Comparison of ENCODE assay signal across 7 cellular contexts in genomic region chr7:142908921-142909870, GRCh38. TPM values are rescaled to one million over a fixed set of nuclear protein-coding genes. Genes with fewer than 3 reads are reported as not detected.
A peak's percentile ranks its signal among the peaks of the same experiment; 100 is the strongest.
DNase-seq lines count a peak whose midpoint lies in the region; ATAC-seq, FAIRE-seq and TF ChIP-seq lines count a peak whose summit lies in the region.
"Had no signal": no experiment of that assay in that cellular context is flagged by ENCODE, and none has a peak within 500 bp of the region (broad histone marks: within the 10 kb centered on the region; RNA-seq: fewer than 3 reads in every experiment).

No MANE protein-coding gene starts in this region.

- no peak for DNase-seq in GM12878 (ENCODE audit: low read depth, low spot score)
- no peak for DNase-seq in progenitor cell of endocrine pancreas (ENCODE audit: low spot score, unreplicated experiment)

- in situ Hi-C loops in GM12878 (cut with MboI) = no loop called here

- no peak overlapping the region for H3K4me3 ChIP-seq in GM12878

- H3K4me3 Mint-ChIP-seq in progenitor cell of endocrine pancreas (ENCODE audit: low read depth) = no peak overlapping the region

- H3K4me1 ChIP-seq in GM12878 (ENCODE audit: control insufficient read depth, insufficient read depth, low read length) = no peaks in the 10 kb centered on the region

- no TSS peak for BruUV-seq in GM12878 (replicated peaks; lab: Mats Ljungman, UMichigan)

- no peak overlapping the region for H2AFZ ChIP-seq in GM12878 (ENCODE audit: control insufficient read depth, low read depth, low read length)

- no peaks in the 10 kb centered on the region for H3K36me3 ChIP-seq in GM12878 (ENCODE audit: control insufficient read depth in 2 of 2, insufficient read depth in 2 of 2, low read length in 1 of 2)

- TF ChIP-seq EP300 in GM12878 (IDR thresholded peaks at IDR 0.05; ENCODE audit: borderline replicate concordance in 1 of 2, control insufficient read depth in 1 of 2, low read depth in 2 of 2, low read length in 2 of 2) = no peak

- peaks cover under 1% of the 10 kb centered on the region for H3K27me3 Mint-ChIP-seq in progenitor cell of endocrine pancreas

- 26% methylated on average over 19 of the region's 21 CpGs for WGBS in GM12878 (ENCODE audit: insufficient coverage, insufficient replicate concordance, low lambda C conversion rate, missing lambda C conversion rate)

- peaks cover 0 to 2% of the 10 kb centered on the region in 2 experiments; a peak in 2 of 4 replicates for H3K27me3 ChIP-seq in GM12878 (replicated peaks in 1 of 2; ENCODE audit: control insufficient read depth in 2 of 2, insufficient read depth in 2 of 2, low read length in 1 of 2)

- FAIRE-seq in GM12878 (lab: Jason Lieb, UNC) = no peak

- intact Hi-C loops in GM12878 (cut with micrococcal nuclease; ENCODE audit: unreplicated experiment) = no loop called here

- no peak for TF ChIP-seq RAD21 in GM12878 (IDR thresholded peaks at IDR 0.05; ENCODE audit: insufficient read depth, low read depth, low read length)

- H3K27ac ChIP-seq in GM12878 (ENCODE audit: control insufficient read depth, insufficient read depth) = no peak overlapping the region

- H3K4me2 ChIP-seq in GM12878 (ENCODE audit: control insufficient read depth, insufficient read depth) = no peak overlapping the region

- CTCF ChIA-PET in GM12878 (lab: Yijun Ruan, JAX) = interaction anchor here (0.8 to 1.7 kb wide), 7 partner anchors 9 to 305 kb away, joined by 3 to 6 read pairs (median 4); no protein-coding TSS in a partner anchor

- ATAC-seq in HG02870 (IDR thresholded peaks at IDR 0.05; ENCODE audit: unreplicated experiment) = peak; percentile 69
- peak; percentile 92 for ATAC-seq in GM12878
- ATAC-seq in HG02981 (IDR thresholded peaks at IDR 0.05; ENCODE audit: unreplicated experiment) = no peak
- ATAC-seq in HG02642 (IDR thresholded peaks at IDR 0.05; ENCODE audit: poor library complexity, unreplicated experiment) = no peak
- no peak for ATAC-seq in HG02623 (IDR thresholded peaks at IDR 0.05; ENCODE audit: unreplicated experiment)

- H3K79me2 ChIP-seq in GM12878 (ENCODE audit: control insufficient read depth, insufficient read depth, low read length) = no peaks in the 10 kb centered on the region

- H4K20me1 ChIP-seq in GM12878 (ENCODE audit: control insufficient read depth, insufficient read depth) = no peaks in the 10 kb centered on the region

- H3K9ac ChIP-seq in GM12878 (ENCODE audit: control insufficient read depth, insufficient read depth, low read length) = no peak overlapping the region

- TF ChIP-seq POLR2A in GM12878 (IDR thresholded peaks at IDR 0.05; ENCODE audit: low read depth, low read length) = no peak

- POLR2A ChIA-PET in GM12878 (lab: Charles Lee) = no interaction called here

- SMC1A ChIA-PET in GM12878 (lab: Charles Lee; ENCODE audit: uncharacterized antibody, unreplicated experiment) = interaction anchor here (0.8 to 1.2 kb wide), 4 partner anchors 60 to 310 kb away, joined by 3 to 4 read pairs (median 3); no protein-coding TSS in a partner anchor

- H3K27ac Mint-ChIP-seq in progenitor cell of endocrine pancreas = peak overlapping the region; percentile 73

- TF ChIP-seq CTCF in GM12878 (IDR thresholded peaks at IDR 0.05 in 2 of 3, conservative IDR thresholded peaks at IDR 0.05 in 1 of 3; ENCODE audit: control insufficient read depth in 2 of 3, extremely low read depth in 1 of 3, insufficient read depth in 1 of 3, low read depth in 3 of 3, low read length in 3 of 3) (peak; percentile 32 to 45 (median 41); a peak in 4 of 6 replicates), progenitor cell of endocrine pancreas (IDR thresholded peaks at IDR 0.05; ENCODE audit: unreplicated experiment) (peak; percentile 41)

- RAD21 ChIA-PET in GM12878 (lab: Charles Lee; ENCODE audit: unreplicated experiment) = no interaction called here

- H3K4me1 Mint-ChIP-seq in progenitor cell of endocrine pancreas (ENCODE audit: low read depth) = peaks cover 22% of the 10 kb centered on the region

- H3K36me3 Mint-ChIP-seq in progenitor cell of endocrine pancreas (ENCODE audit: insufficient read depth) = peaks cover 2% of the 10 kb centered on the region

- H3K9me3 Mint-ChIP-seq in progenitor cell of endocrine pancreas (ENCODE audit: low read depth) = peaks cover 9% of the 10 kb centered on the region

- no peaks in the 10 kb centered on the region for H3K9me3 ChIP-seq in GM12878 (replicated peaks; ENCODE audit: control insufficient read depth, insufficient read depth, low read length)

RNA-seq across cellular contexts. Expression of gene TRPV6, which starts 23.7 kb away (rescaled TPM):
- 0.05 and 0.33 TPM in 2 replicates for total RNA-seq in GM12878 (2013; cell fraction: nucleolus; rRNA removed)
- total RNA-seq in GM12878 (2014; rRNA removed) (not detected in 2 replicates), GM12878 (2014; rRNA removed; fragmentation: Illumina TruSeq; extraction: Trizol) (not detected in 2 replicates), GM12878 (2021) (not detected in 2 replicates), progenitor cell of endocrine pancreas (5.7 and 6.2 TPM in 2 replicates)
- not detected for polyA plus RNA-seq in GM12878 (2011; ENCODE audit: low read depth)
- polyA plus RNA-seq in GM12878 (2011; rRNA removed) (not detected in 2 replicates), GM12878 (2014; fragmentation: Illumina TruSeq; extraction: Trizol) (not detected in 2 replicates), GM12878 (2014; fragmentation: Nextera tagmentation; extraction: Ambion mirVana) (not detected), GM12878 (2014; rRNA removed) (not detected in 2 replicates), GM12878 (2016; fragmentation: Nextera tagmentation; extraction: Ambion mirVana) (not detected)
- polyA plus RNA-seq in GM12878 (2011; cell fraction: cytosol; rRNA removed) = not detected in 2 replicates
- 0.09 and 0.21 TPM in 2 replicates for polyA plus RNA-seq in GM12878 (2011; cell fraction: nucleus; rRNA removed)
- polyA plus RNA-seq in GM12878 (2012) = not detected in 2 replicates
- polyA minus RNA-seq in GM12878 (2011; rRNA and poly(A)+ RNA removed) = not detected in 2 replicates
- polyA minus RNA-seq in GM12878 (2011; cell fraction: cytosol; rRNA and poly(A)+ RNA removed) = not detected in 2 replicates
- polyA minus RNA-seq in GM12878 (2011; cell fraction: nucleus; rRNA and poly(A)+ RNA removed) = not detected in 2 replicates
- total RNA-seq: dermis microvascular lymphatic vessel endothelial cell had no signal

RNA-seq across cellular contexts. Expression of gene TRPV5, which starts 24.4 kb away (rescaled TPM):
- total RNA-seq in GM12878 (2013; cell fraction: nucleolus; rRNA removed) = 0.47 and 0.50 TPM in 2 replicates
- total RNA-seq in GM12878 (2014; rRNA removed) (not detected in 2 replicates), GM12878 (2014; rRNA removed; fragmentation: Illumina TruSeq; extraction: Trizol) (not detected in 2 replicates), GM12878 (2021) (not detected in 2 replicates), progenitor cell of endocrine pancreas (0.13 and 0.14 TPM in 2 replicates)
- not detected for polyA plus RNA-seq in GM12878 (2011; ENCODE audit: low read depth)
- polyA plus RNA-seq in GM12878 (2011; rRNA removed) (not detected in 2 replicates), GM12878 (2014; fragmentation: Illumina TruSeq; extraction: Trizol) (not detected in 2 replicates), GM12878 (2014; fragmentation: Nextera tagmentation; extraction: Ambion mirVana) (not detected), GM12878 (2014; rRNA removed) (not detected in 2 replicates), GM12878 (2016; fragmentation: Nextera tagmentation; extraction: Ambion mirVana) (not detected)
- not detected in 2 replicates for polyA plus RNA-seq in GM12878 (2011; cell fraction: cytosol; rRNA removed)
- polyA plus RNA-seq in GM12878 (2011; cell fraction: nucleus; rRNA removed) = not detected in 2 replicates
- not detected in 2 replicates for polyA plus RNA-seq in GM12878 (2012)
- polyA minus RNA-seq in GM12878 (2011; rRNA and poly(A)+ RNA removed) = 0.37 TPM in 1 of 2 replicates, not detected in the other
- polyA minus RNA-seq in GM12878 (2011; cell fraction: cytosol; rRNA and poly(A)+ RNA removed) = not detected in 2 replicates
- 0.12 TPM in 1 of 2 replicates, not detected in the other for polyA minus RNA-seq in GM12878 (2011; cell fraction: nucleus; rRNA and poly(A)+ RNA removed)
- total RNA-seq: dermis microvascular lymphatic vessel endothelial cell had no signal

RNA-seq across cellular contexts. Expression of gene LLCFC1, which starts 30.1 kb away (rescaled TPM):
- total RNA-seq in GM12878 (2013; cell fraction: nucleolus; rRNA removed) = not detected in 2 replicates
- total RNA-seq in GM12878 (2014; rRNA removed) (not detected in 2 replicates), GM12878 (2014; rRNA removed; fragmentation: Illumina TruSeq; extraction: Trizol) (not detected in 2 replicates), GM12878 (2021) (not detected in 2 replicates), progenitor cell of endocrine pancreas (not detected in 2 replicates)
- polyA plus RNA-seq in GM12878 (2011; ENCODE audit: low read depth) = not detected
- polyA plus RNA-seq in GM12878 (2011; rRNA removed) (not detected in 2 replicates), GM12878 (2014; fragmentation: Illumina TruSeq; extraction: Trizol) (not detected in 2 replicates), GM12878 (2014; fragmentation: Nextera tagmentation; extraction: Ambion mirVana) (not detected), GM12878 (2014; rRNA removed) (not detected in 2 replicates), GM12878 (2016; fragmentation: Nextera tagmentation; extraction: Ambion mirVana) (not detected)
- polyA plus RNA-seq in GM12878 (2011; cell fraction: cytosol; rRNA removed) = not detected in 2 replicates
- not detected in 2 replicates for polyA plus RNA-seq in GM12878 (2011; cell fraction: nucleus; rRNA removed)
- not detected in 2 replicates for polyA plus RNA-seq in GM12878 (2012)
- polyA minus RNA-seq in GM12878 (2011; rRNA and poly(A)+ RNA removed) = not detected in 2 replicates
- polyA minus RNA-seq in GM12878 (2011; cell fraction: cytosol; rRNA and poly(A)+ RNA removed) = not detected in 2 replicates
- polyA minus RNA-seq in GM12878 (2011; cell fraction: nucleus; rRNA and poly(A)+ RNA removed) = not detected in 2 replicates
- total RNA-seq: dermis microvascular lymphatic vessel endothelial cell had no signal

RNA-seq across cellular contexts. Expression of gene KEL, which starts 53.0 kb away (rescaled TPM):
- 6.7 and 9.0 TPM in 2 replicates for total RNA-seq in GM12878 (2013; cell fraction: nucleolus; rRNA removed)
- total RNA-seq in GM12878 (2014; rRNA removed) = 0.05 TPM in 1 of 2 replicates, not detected in the other
- 0.14 and 0.31 TPM in 2 replicates for total RNA-seq in GM12878 (2014; rRNA removed; fragmentation: Illumina TruSeq; extraction: Trizol)
- total RNA-seq in GM12878 (2021) = 0.28 and 1.7 TPM in 2 replicates
- not detected for polyA plus RNA-seq in GM12878 (2011; ENCODE audit: low read depth)
- polyA plus RNA-seq in GM12878 (2011; rRNA removed) = 0.12 and 0.13 TPM in 2 replicates
- 0.18 and 0.32 TPM in 2 replicates for polyA plus RNA-seq in GM12878 (2011; cell fraction: cytosol; rRNA removed)
- 0.91 and 1.2 TPM in 2 replicates for polyA plus RNA-seq in GM12878 (2011; cell fraction: nucleus; rRNA removed)
- polyA plus RNA-seq in GM12878 (2012) = 0.39 and 0.49 TPM in 2 replicates
- polyA plus RNA-seq in GM12878 (2014; fragmentation: Illumina TruSeq; extraction: Trizol) = 0.10 TPM in 1 of 2 replicates, not detected in the other
- polyA plus RNA-seq in GM12878 (2014; fragmentation: Nextera tagmentation; extraction: Ambion mirVana) = under 1 TPM; 0.15 to 0.68 TPM
- 0.05 and 0.18 TPM in 2 replicates for polyA plus RNA-seq in GM12878 (2014; rRNA removed)
- under 1 TPM in 1 of 2 experiments, not detected in 1; 0.73 TPM for polyA plus RNA-seq in GM12878 (2016; fragmentation: Nextera tagmentation; extraction: Ambion mirVana)
- polyA minus RNA-seq in GM12878 (2011; rRNA and poly(A)+ RNA removed) = 0.05 TPM in 1 of 2 replicates, not detected in the other
- polyA minus RNA-seq in GM12878 (2011; cell fraction: cytosol; rRNA and poly(A)+ RNA removed) = not detected in 2 replicates
- polyA minus RNA-seq in GM12878 (2011; cell fraction: nucleus; rRNA and poly(A)+ RNA removed) = 1.8 and 2.2 TPM in 2 replicates
- total RNA-seq in progenitor cell of endocrine pancreas = 1.7 and 1.9 TPM in 2 replicates

RNA-seq across cellular contexts. Expression of gene EPHB6, which starts 54.3 kb away (rescaled TPM):
- 0.69 and 1.5 TPM in 2 replicates for total RNA-seq in GM12878 (2013; cell fraction: nucleolus; rRNA removed)
- total RNA-seq in GM12878 (2014; rRNA removed) = 0.34 TPM in 1 of 2 replicates, not detected in the other
- 0.22 TPM in 1 of 2 replicates, not detected in the other for total RNA-seq in GM12878 (2014; rRNA removed; fragmentation: Illumina TruSeq; extraction: Trizol)
- total RNA-seq in GM12878 (2021) = 0.41 and 0.93 TPM in 2 replicates
- not detected for polyA plus RNA-seq in GM12878 (2011; ENCODE audit: low read depth)
- 0.49 and 1.3 TPM in 2 replicates for polyA plus RNA-seq in GM12878 (2011; rRNA removed)
- polyA plus RNA-seq in GM12878 (2011; cell fraction: cytosol; rRNA removed) = 1.5 and 2.3 TPM in 2 replicates
- 9.0 and 10.4 TPM in 2 replicates for polyA plus RNA-seq in GM12878 (2011; cell fraction: nucleus; rRNA removed)
- 0.18 TPM in 2 replicates for polyA plus RNA-seq in GM12878 (2012)
- polyA plus RNA-seq in GM12878 (2014; fragmentation: Illumina TruSeq; extraction: Trizol) = 0.06 TPM in 1 of 2 replicates, not detected in the other
- polyA plus RNA-seq in GM12878 (2014; fragmentation: Nextera tagmentation; extraction: Ambion mirVana) = under 1 TPM in 1 of 2 experiments, not detected in 1; 0.11 TPM
- polyA plus RNA-seq in GM12878 (2014; rRNA removed) = 0.68 and 0.88 TPM in 2 replicates
- under 1 TPM in 1 of 2 experiments, not detected in 1; 0.47 TPM for polyA plus RNA-seq in GM12878 (2016; fragmentation: Nextera tagmentation; extraction: Ambion mirVana)
- polyA minus RNA-seq in GM12878 (2011; rRNA and poly(A)+ RNA removed) = 0.95 and 2.0 TPM in 2 replicates
- 2.9 and 3.8 TPM in 2 replicates for polyA minus RNA-seq in GM12878 (2011; cell fraction: cytosol; rRNA and poly(A)+ RNA removed)
- polyA minus RNA-seq in GM12878 (2011; cell fraction: nucleus; rRNA and poly(A)+ RNA removed) = 1.3 and 2.5 TPM in 2 replicates
- 24.8 and 28.8 TPM in 2 replicates for total RNA-seq in progenitor cell of endocrine pancreas

Comparison
In these comparisons a context has a peak if more than half of its experiments do, and no peak if none do; other contexts are left out.
1. ATAC-seq: peak in HG02870 (single experiment) and GM12878 (single experiment); none in HG02981 (single experiment), HG02642 (single experiment) and HG02623 (single experiment).